Comparison of ENCODE assay signal across 9 cellular contexts in genomic region chr14:104967414-104968152, GRCh38. TPM values are rescaled to one million over a fixed set of nuclear protein-coding genes. Genes with fewer than 3 reads are reported as not detected.
A peak's percentile ranks its signal among the peaks of the same experiment; 100 is the strongest.
DNase-seq lines count a peak whose midpoint lies in the region; ATAC-seq, FAIRE-seq and TF ChIP-seq lines count a peak whose summit lies in the region.
"Had no signal": no experiment of that assay in that cellular context is flagged by ENCODE, and none has a peak within 500 bp of the region (broad histone marks: within the 10 kb centered on the region; RNA-seq: fewer than 3 reads in every experiment).

No MANE protein-coding gene starts in this region.

- POLR2A ChIA-PET in GM12878 (lab: Charles Lee) = no interaction called here

- no peak for TF ChIP-seq RAD21 in GM12878 (IDR thresholded peaks at IDR 0.05; ENCODE audit: insufficient read depth, low read depth, low read length)

- no peaks in the 10 kb centered on the region for H3K9me3 Mint-ChIP-seq in activated T-cell treated with anti-CD3 and anti-CD28 coated beads, Interleukin-2, amount 50 U/mL, for 24 hours

- H3K4me1 ChIP-seq in GM12878 (ENCODE audit: control insufficient read depth, insufficient read depth, low read length) = no peaks in the 10 kb centered on the region

- H3K4me2 ChIP-seq in GM12878 (ENCODE audit: control insufficient read depth, insufficient read depth) = no peak overlapping the region

- peaks cover 3 to 7% of the 10 kb centered on the region in 2 experiments for H3K27me3 ChIP-seq in GM12878 (replicated peaks in 1 of 2; ENCODE audit: control insufficient read depth in 2 of 2, insufficient read depth in 2 of 2, low read length in 1 of 2)

- SMC1A ChIA-PET in GM12878 (lab: Charles Lee; ENCODE audit: uncharacterized antibody, unreplicated experiment) = no interaction called here

- H3K36me3 Mint-ChIP-seq in activated T-cell treated with anti-CD3 and anti-CD28 coated beads, Interleukin-2, amount 50 U/mL, for 24 hours (ENCODE audit: low read depth) = no peaks in the 10 kb centered on the region

- intact Hi-C loops in GM12878 (cut with micrococcal nuclease; ENCODE audit: unreplicated experiment) = no loop called here

- in situ Hi-C loops in GM12878 (cut with MboI) = no loop called here

- H2AFZ ChIP-seq in GM12878 (ENCODE audit: control insufficient read depth, low read depth, low read length) = no peak overlapping the region

- peaks cover 31% of the 10 kb centered on the region for H3K27me3 Mint-ChIP-seq in activated T-cell treated with anti-CD3 and anti-CD28 coated beads, Interleukin-2, amount 50 U/mL, for 24 hours

- DNase-seq in HCEC 1CT (peak; percentile 22), GM12878 (ENCODE audit: low read depth, low spot score) (no peak), iris pigment epithelial cell (ENCODE audit: low read depth) (peak; percentile 40)
- no peak for DNase-seq in activated T-cell treated with anti-CD3 and anti-CD28 coated beads, Interleukin-2, amount 50 U/mL, for 24 hours
- DNase-seq in activated CD4-positive, alpha-beta T cell treated with anti-CD3 and anti-CD28 coated beads for 1 hour = no peak
- DNase-seq: central memory CD4-positive, alpha-beta T cell had no signal

- H3K36me3 ChIP-seq in GM12878 (ENCODE audit: control insufficient read depth in 2 of 2, insufficient read depth in 2 of 2, low read length in 1 of 2) = no peaks in the 10 kb centered on the region

- no peaks in the 10 kb centered on the region for H4K20me1 ChIP-seq in GM12878 (ENCODE audit: control insufficient read depth, insufficient read depth)

- no peaks in the 10 kb centered on the region for H3K79me2 ChIP-seq in GM12878 (ENCODE audit: control insufficient read depth, insufficient read depth, low read length)

- H3K27ac Mint-ChIP-seq in activated T-cell treated with anti-CD3 and anti-CD28 coated beads, Interleukin-2, amount 50 U/mL, for 24 hours = no peak overlapping the region

- TF ChIP-seq EP300 in GM12878 (IDR thresholded peaks at IDR 0.05; ENCODE audit: borderline replicate concordance in 1 of 2, control insufficient read depth in 1 of 2, low read depth in 2 of 2, low read length in 2 of 2) = no peak

- no peaks in the 10 kb centered on the region for H3K9me3 ChIP-seq in GM12878 (replicated peaks; ENCODE audit: control insufficient read depth, insufficient read depth, low read length)

- FAIRE-seq in GM12878 (lab: Jason Lieb, UNC) = no peak

- no peak for TF ChIP-seq CTCF in GM12878 (IDR thresholded peaks at IDR 0.05 in 2 of 3, conservative IDR thresholded peaks at IDR 0.05 in 1 of 3; ENCODE audit: control insufficient read depth in 2 of 3, extremely low read depth in 1 of 3, insufficient read depth in 1 of 3, low read depth in 3 of 3, low read length in 3 of 3)

- H3K4me3 Mint-ChIP-seq in activated T-cell treated with anti-CD3 and anti-CD28 coated beads, Interleukin-2, amount 50 U/mL, for 24 hours = no peak overlapping the region

- H3K4me3 ChIP-seq in GM12878 = no peak overlapping the region
- peak overlapping the region; percentile 30 to 61 (median 45) for H3K4me3 ChIP-seq in skin epidermis

- CTCF ChIA-PET in GM12878 (lab: Yijun Ruan, JAX) = interaction anchor here (0.6 kb wide), 1 partner anchor 114 kb away, joined by 3 read pairs; no protein-coding TSS in a partner anchor

- ATAC-seq in GM12878 (peak; percentile 26), HG02678 (IDR thresholded peaks at IDR 0.05; ENCODE audit: unreplicated experiment) (no peak), GM21528 (IDR thresholded peaks at IDR 0.05; ENCODE audit: low FRiP score, unreplicated experiment) (no peak)

- H3K27ac ChIP-seq in GM12878 (ENCODE audit: control insufficient read depth, insufficient read depth) (no peak overlapping the region), skin epidermis (peak overlapping the region; percentile 55 to 98 (median 91))

- TF ChIP-seq POLR2A in GM12878 (IDR thresholded peaks at IDR 0.05; ENCODE audit: low read depth, low read length) = no peak

- H3K4me1 Mint-ChIP-seq in activated T-cell treated with anti-CD3 and anti-CD28 coated beads, Interleukin-2, amount 50 U/mL, for 24 hours (ENCODE audit: low read depth) = no peaks in the 10 kb centered on the region

- H3K9ac ChIP-seq in GM12878 (ENCODE audit: control insufficient read depth, insufficient read depth, low read length) = no peak overlapping the region

- BruUV-seq in GM12878 (replicated peaks; lab: Mats Ljungman, UMichigan) = no TSS peak

- RAD21 ChIA-PET in GM12878 (lab: Charles Lee; ENCODE audit: unreplicated experiment) = no interaction called here

- 19% methylated on average over 33 of the region's 35 CpGs for WGBS in GM12878 (ENCODE audit: insufficient coverage, insufficient replicate concordance, low lambda C conversion rate, missing lambda C conversion rate)

RNA-seq across cellular contexts. Expression of gene AHNAK2, which starts 10.6 kb away (rescaled TPM):
- total RNA-seq in GM12878 (2013; cell fraction: nucleolus; rRNA removed) = 0.02 TPM in 1 of 2 replicates, not detected in the other
- not detected in 2 replicates for total RNA-seq in GM12878 (2014; rRNA removed)
- not detected in 2 replicates for total RNA-seq in GM12878 (2014; rRNA removed; fragmentation: Illumina TruSeq; extraction: Trizol)
- total RNA-seq in GM12878 (2021) = 0.03 and 0.10 TPM in 2 replicates
- 0.05 TPM for polyA plus RNA-seq in GM12878 (2011; ENCODE audit: low read depth)
- polyA plus RNA-seq in GM12878 (2011; rRNA removed) = 0.03 TPM in 1 of 2 replicates, not detected in the other
- not detected in 2 replicates for polyA plus RNA-seq in GM12878 (2011; cell fraction: cytosol; rRNA removed)
- polyA plus RNA-seq in GM12878 (2011; cell fraction: nucleus; rRNA removed) = not detected in 2 replicates
- polyA plus RNA-seq in GM12878 (2012) = 0.03 TPM in 2 replicates
- polyA plus RNA-seq in GM12878 (2014; fragmentation: Illumina TruSeq; extraction: Trizol) = not detected in 2 replicates
- not detected for polyA plus RNA-seq in GM12878 (2014; fragmentation: Nextera tagmentation; extraction: Ambion mirVana)
- not detected in 2 replicates for polyA plus RNA-seq in GM12878 (2014; rRNA removed)
- not detected for polyA plus RNA-seq in GM12878 (2016; fragmentation: Nextera tagmentation; extraction: Ambion mirVana)
- not detected in 2 replicates for polyA minus RNA-seq in GM12878 (2011; rRNA and poly(A)+ RNA removed)
- 0.42 TPM in 1 of 2 replicates, not detected in the other for polyA minus RNA-seq in GM12878 (2011; cell fraction: cytosol; rRNA and poly(A)+ RNA removed)
- polyA minus RNA-seq in GM12878 (2011; cell fraction: nucleus; rRNA and poly(A)+ RNA removed) = under 0.01 and 0.19 TPM in 2 replicates

RNA-seq across cellular contexts. Expression of gene CLBA1, which starts 18.0 kb away (rescaled TPM):
- total RNA-seq in GM12878 (2013; cell fraction: nucleolus; rRNA removed) = 2.8 and 4.2 TPM in 2 replicates
- 0.76 and 0.96 TPM in 2 replicates for total RNA-seq in GM12878 (2014; rRNA removed)
- total RNA-seq in GM12878 (2014; rRNA removed; fragmentation: Illumina TruSeq; extraction: Trizol) = 0.45 and 0.74 TPM in 2 replicates
- 0.56 and 0.90 TPM in 2 replicates for total RNA-seq in GM12878 (2021)
- 1.1 TPM for polyA plus RNA-seq in GM12878 (2011; ENCODE audit: low read depth)
- polyA plus RNA-seq in GM12878 (2011; rRNA removed) = 0.38 and 0.59 TPM in 2 replicates
- 0.92 and 1.1 TPM in 2 replicates for polyA plus RNA-seq in GM12878 (2011; cell fraction: cytosol; rRNA removed)
- polyA plus RNA-seq in GM12878 (2011; cell fraction: nucleus; rRNA removed) = 2.5 and 2.9 TPM in 2 replicates
- polyA plus RNA-seq in GM12878 (2012) = 1.4 and 2.2 TPM in 2 replicates
- polyA plus RNA-seq in GM12878 (2014; fragmentation: Illumina TruSeq; extraction: Trizol) = 0.24 and 0.62 TPM in 2 replicates
- under 1 TPM in 1 of 2 experiments, not detected in 1; 0.07 TPM for polyA plus RNA-seq in GM12878 (2014; fragmentation: Nextera tagmentation; extraction: Ambion mirVana)
- polyA plus RNA-seq in GM12878 (2014; rRNA removed) = 0.72 and 1.1 TPM in 2 replicates
- polyA plus RNA-seq in GM12878 (2016; fragmentation: Nextera tagmentation; extraction: Ambion mirVana) = 1 to 10 TPM in 1 of 2 experiments, under 1 TPM in 1; 0.62 to 1.1 TPM
- polyA minus RNA-seq in GM12878 (2011; rRNA and poly(A)+ RNA removed) = 0.88 TPM in 1 of 2 replicates, not detected in the other
- 0.83 TPM in 1 of 2 replicates, not detected in the other for polyA minus RNA-seq in GM12878 (2011; cell fraction: cytosol; rRNA and poly(A)+ RNA removed)
- polyA minus RNA-seq in GM12878 (2011; cell fraction: nucleus; rRNA and poly(A)+ RNA removed) = 0.73 and 0.96 TPM in 2 replicates

RNA-seq across cellular contexts. Expression of gene PLD4, which starts 42.9 kb away (rescaled TPM):
- total RNA-seq in GM12878 (2013; cell fraction: nucleolus; rRNA removed) = 0.69 and 2.0 TPM in 2 replicates
- total RNA-seq in GM12878 (2014; rRNA removed) = 32.1 and 43.2 TPM in 2 replicates
- 7.2 and 9.1 TPM in 2 replicates for total RNA-seq in GM12878 (2014; rRNA removed; fragmentation: Illumina TruSeq; extraction: Trizol)
- total RNA-seq in GM12878 (2021) = 54.3 and 57.7 TPM in 2 replicates
- polyA plus RNA-seq in GM12878 (2011; ENCODE audit: low read depth) = 4.2 TPM
- 0.04 and 0.20 TPM in 2 replicates for polyA plus RNA-seq in GM12878 (2011; rRNA removed)
- polyA plus RNA-seq in GM12878 (2011; cell fraction: cytosol; rRNA removed) = 0.21 and 0.40 TPM in 2 replicates
- polyA plus RNA-seq in GM12878 (2011; cell fraction: nucleus; rRNA removed) = 0.57 and 0.69 TPM in 2 replicates
- 11.8 and 20.1 TPM in 2 replicates for polyA plus RNA-seq in GM12878 (2012)
- polyA plus RNA-seq in GM12878 (2014; fragmentation: Illumina TruSeq; extraction: Trizol) = 2.7 and 5.3 TPM in 2 replicates
- polyA plus RNA-seq in GM12878 (2014; fragmentation: Nextera tagmentation; extraction: Ambion mirVana) = under 1 TPM; 0.27 to 0.37 TPM
- 36.3 and 46.7 TPM in 2 replicates for polyA plus RNA-seq in GM12878 (2014; rRNA removed)
- 10 to 100 TPM; 10.6 to 13.0 TPM for polyA plus RNA-seq in GM12878 (2016; fragmentation: Nextera tagmentation; extraction: Ambion mirVana)
- polyA minus RNA-seq in GM12878 (2011; rRNA and poly(A)+ RNA removed) = 0.31 TPM in 1 of 2 replicates, not detected in the other
- polyA minus RNA-seq in GM12878 (2011; cell fraction: cytosol; rRNA and poly(A)+ RNA removed) = not detected in 2 replicates
- 0.38 TPM in 1 of 2 replicates, not detected in the other for polyA minus RNA-seq in GM12878 (2011; cell fraction: nucleus; rRNA and poly(A)+ RNA removed)

RNA-seq across cellular contexts. Expression of gene CDCA4, which starts 53.3 kb away (rescaled TPM):
- 26.9 and 31.0 TPM in 2 replicates for total RNA-seq in GM12878 (2013; cell fraction: nucleolus; rRNA removed)
- total RNA-seq in GM12878 (2014; rRNA removed) (59.0 and 62.9 TPM in 2 replicates), GM12878 (2014; rRNA removed; fragmentation: Illumina TruSeq; extraction: Trizol) (28.7 and 30.1 TPM in 2 replicates), GM12878 (2021) (56.3 and 60.2 TPM in 2 replicates)
- 12.7 TPM for polyA plus RNA-seq in GM12878 (2011; ENCODE audit: low read depth)
- polyA plus RNA-seq in GM12878 (2011; rRNA removed) (35.4 and 48.5 TPM in 2 replicates), GM12878 (2014; fragmentation: Illumina TruSeq; extraction: Trizol) (14.4 and 23.3 TPM in 2 replicates), GM12878 (2014; fragmentation: Nextera tagmentation; extraction: Ambion mirVana) (10 to 100 TPM; 10.4 to 16.1 TPM), GM12878 (2014; rRNA removed) (55.7 and 59.3 TPM in 2 replicates), GM12878 (2016; fragmentation: Nextera tagmentation; extraction: Ambion mirVana) (10 to 100 TPM; 61.7 to 64.0 TPM)
- 50.6 and 63.1 TPM in 2 replicates for polyA plus RNA-seq in GM12878 (2011; cell fraction: cytosol; rRNA removed)
- polyA plus RNA-seq in GM12878 (2011; cell fraction: nucleus; rRNA removed) = 32.4 and 40.6 TPM in 2 replicates
- 27.2 and 36.2 TPM in 2 replicates for polyA plus RNA-seq in GM12878 (2012)
- 25.7 and 41.9 TPM in 2 replicates for polyA minus RNA-seq in GM12878 (2011; rRNA and poly(A)+ RNA removed)
- polyA minus RNA-seq in GM12878 (2011; cell fraction: cytosol; rRNA and poly(A)+ RNA removed) = 16.9 and 21.2 TPM in 2 replicates
- 8.0 and 14.2 TPM in 2 replicates for polyA minus RNA-seq in GM12878 (2011; cell fraction: nucleus; rRNA and poly(A)+ RNA removed)

Comparison
In these comparisons a context has a peak if more than half of its experiments do, and no peak if none do; other contexts are left out.
1. DNase-seq: peak in HCEC 1CT (single experiment) and iris pigment epithelial cell (single experiment); none in GM12878 (single experiment), activated T-cell treated with anti-CD3 and anti-CD28 coated beads, Interleukin-2, amount 50 U/mL, for 24 hours (single experiment) and activated CD4-positive, alpha-beta T cell treated with anti-CD3 and anti-CD28 coated beads for 1 hour (single experiment).